ENCODE assay signal across 19 cellular contexts in genomic region chr12:63928305-63928704, GRCh38.
DNase-seq lines count a peak whose midpoint lies in the region; ATAC-seq and TF ChIP-seq lines count a peak whose summit lies in the region.
"Had no signal": no experiment of that assay in that cellular context is flagged by ENCODE, and none has a peak within 500 bp of the region (broad histone marks: within the 10 kb centered on the region; RNA-seq: fewer than 3 reads in every experiment).

No MANE protein-coding gene starts in this region.

- H3K4me3 Mint-ChIP-seq in activated CD8-positive, alpha-beta T cell treated with anti-CD3 and anti-CD28 coated beads for 36 hours: no peak overlapping the region
- no peak overlapping the region for H3K4me3 Mint-ChIP-seq in activated CD8-positive, alpha-beta T cell treated with anti-CD3 and anti-CD28 coated beads, Interleukin-2, amount 10 ng/mL, durations not matched to agents 7 days and 5 days
- H3K4me3 Mint-ChIP-seq in stimulated activated effector memory CD8-positive, alpha-beta T cell treated with anti-CD3 and anti-CD28 coated beads, Interleukin-12 subunit alpha, Interleukin-12 subunit beta, amount 100 ng/mL, for 72 hours: no peak overlapping the region
- H3K4me3 Mint-ChIP-seq: activated CD4-positive, alpha-beta T cell treated with anti-CD3 and anti-CD28 coated beads, Interleukin-2, amount 10 ng/mL, durations not matched to agents 7 days and 5 days; endodermal cell had no signal

- no peak overlapping the region for H3K4me3 ChIP-seq in MG63
- H3K4me3 ChIP-seq: right atrium auricular region, SJSA1, tibial nerve had no signal

- H3K4me1 Mint-ChIP-seq in activated CD8-positive, alpha-beta T cell treated with anti-CD3 and anti-CD28 coated beads for 36 hours (ENCODE audit: low read depth): no peaks in the 10 kb centered on the region
- no peaks in the 10 kb centered on the region for H3K4me1 Mint-ChIP-seq in activated CD8-positive, alpha-beta T cell treated with anti-CD3 and anti-CD28 coated beads, Interleukin-2, amount 10 ng/mL, durations not matched to agents 7 days and 5 days (ENCODE audit: low read depth)
- no peaks in the 10 kb centered on the region for H3K4me1 Mint-ChIP-seq in stimulated activated effector memory CD8-positive, alpha-beta T cell treated with anti-CD3 and anti-CD28 coated beads, Interleukin-12 subunit alpha, Interleukin-12 subunit beta, amount 100 ng/mL, for 72 hours
- H3K4me1 Mint-ChIP-seq: activated CD4-positive, alpha-beta T cell treated with anti-CD3 and anti-CD28 coated beads, Interleukin-2, amount 10 ng/mL, durations not matched to agents 7 days and 5 days had no signal

- POLR2A ChIA-PET in activated CD8-positive, alpha-beta T cell treated with anti-CD3 and anti-CD28 coated beads for 36 hours (lab: Charles Lee): no interaction called here
- POLR2A ChIA-PET in activated CD8-positive, alpha-beta T cell treated with anti-CD3 and anti-CD28 coated beads, Interleukin-2, amount 10 ng/mL, durations not matched to agents 7 days and 5 days (lab: Charles Lee): no interaction called here

- H3K9me3 Mint-ChIP-seq in activated CD8-positive, alpha-beta T cell treated with anti-CD3 and anti-CD28 coated beads for 36 hours: no peaks in the 10 kb centered on the region
- H3K9me3 Mint-ChIP-seq in activated CD8-positive, alpha-beta T cell treated with anti-CD3 and anti-CD28 coated beads, Interleukin-2, amount 10 ng/mL, durations not matched to agents 7 days and 5 days (ENCODE audit: insufficient read depth): no peaks in the 10 kb centered on the region
- H3K9me3 Mint-ChIP-seq in stimulated activated effector memory CD8-positive, alpha-beta T cell treated with anti-CD3 and anti-CD28 coated beads, Interleukin-12 subunit alpha, Interleukin-12 subunit beta, amount 100 ng/mL, for 72 hours: no peaks in the 10 kb centered on the region
- H3K9me3 Mint-ChIP-seq: activated CD4-positive, alpha-beta T cell treated with anti-CD3 and anti-CD28 coated beads, Interleukin-2, amount 10 ng/mL, durations not matched to agents 7 days and 5 days had no signal

- no peak overlapping the region for H3K27ac Mint-ChIP-seq in activated CD8-positive, alpha-beta T cell treated with anti-CD3 and anti-CD28 coated beads for 36 hours
- no peak overlapping the region for H3K27ac Mint-ChIP-seq in activated CD8-positive, alpha-beta T cell treated with anti-CD3 and anti-CD28 coated beads, Interleukin-2, amount 10 ng/mL, durations not matched to agents 7 days and 5 days
- H3K27ac Mint-ChIP-seq in stimulated activated effector memory CD8-positive, alpha-beta T cell treated with anti-CD3 and anti-CD28 coated beads, Interleukin-12 subunit alpha, Interleukin-12 subunit beta, amount 100 ng/mL, for 72 hours: no peak overlapping the region
- H3K27ac Mint-ChIP-seq: activated CD4-positive, alpha-beta T cell treated with anti-CD3 and anti-CD28 coated beads, Interleukin-2, amount 10 ng/mL, durations not matched to agents 7 days and 5 days; endodermal cell had no signal

- no peaks in the 10 kb centered on the region for H3K9me3 ChIP-seq in MG63
- H3K9me3 ChIP-seq: neutrophil, right atrium auricular region, SJSA1, tibial nerve had no signal

- intact Hi-C loops in activated CD8-positive, alpha-beta T cell treated with anti-CD3 and anti-CD28 coated beads for 36 hours (cut with micrococcal nuclease): no loop called here

- peaks cover 3% of the 10 kb centered on the region for H3K36me3 ChIP-seq in MG63
- H3K36me3 ChIP-seq: neutrophil, right atrium auricular region, SJSA1, tibial nerve had no signal

- TF ChIP-seq CTCF in activated CD8-positive, alpha-beta T cell treated with anti-CD3 and anti-CD28 coated beads for 36 hours (IDR thresholded peaks at IDR 0.05): no peak

- no peaks in the 10 kb centered on the region for H3K36me3 Mint-ChIP-seq in activated CD8-positive, alpha-beta T cell treated with anti-CD3 and anti-CD28 coated beads for 36 hours (ENCODE audit: low read depth)
- no peaks in the 10 kb centered on the region for H3K36me3 Mint-ChIP-seq in activated CD8-positive, alpha-beta T cell treated with anti-CD3 and anti-CD28 coated beads, Interleukin-2, amount 10 ng/mL, durations not matched to agents 7 days and 5 days (ENCODE audit: low read depth)
- H3K36me3 Mint-ChIP-seq in stimulated activated effector memory CD8-positive, alpha-beta T cell treated with anti-CD3 and anti-CD28 coated beads, Interleukin-12 subunit alpha, Interleukin-12 subunit beta, amount 100 ng/mL, for 72 hours: no peaks in the 10 kb centered on the region

- peak; percentile 10 for DNase-seq in activated CD8-positive, alpha-beta T cell treated with anti-CD3 and anti-CD28 coated beads for 36 hours
- no peak for DNase-seq in activated CD8-positive, alpha-beta T cell treated with anti-CD3 and anti-CD28 coated beads, Interleukin-2, amount 10 ng/mL, durations not matched to agents 7 days and 5 days
- DNase-seq in stimulated activated effector memory CD8-positive, alpha-beta T cell treated with anti-CD3 and anti-CD28 coated beads, Interleukin-12 subunit alpha, Interleukin-12 subunit beta, amount 100 ng/mL, for 72 hours (ENCODE audit: low spot score in 2 of 2): no peak
- DNase-seq in MG63 (no peak), glomerular visceral epithelial cell (ENCODE audit: extremely low spot score) (no peak), dermis blood vessel endothelial cell (no peak)
- DNase-seq: activated CD4-positive, alpha-beta T cell treated with anti-CD3 and anti-CD28 coated beads, Interleukin-2, amount 10 ng/mL, durations not matched to agents 7 days and 5 days; amygdala; endodermal cell; left cardiac atrium; NCI-H1436 treated with DMSO at 0.1 percent for 48 hours; NCI-H510A; T1000 had no signal

- no peaks in the 10 kb centered on the region for H3K27me3 ChIP-seq in MG63
- H3K27me3 ChIP-seq: neutrophil, right atrium auricular region, SJSA1, tibial nerve had no signal

- no peak for ATAC-seq in activated CD8-positive, alpha-beta T cell treated with anti-CD3 and anti-CD28 coated beads for 36 hours
- ATAC-seq in activated CD8-positive, alpha-beta T cell treated with anti-CD3 and anti-CD28 coated beads, Interleukin-2, amount 10 ng/mL, durations not matched to agents 7 days and 5 days: no peak
- ATAC-seq in GM21529 (IDR thresholded peaks at IDR 0.05; ENCODE audit: unreplicated experiment) (peak; percentile 63), HG03039 (IDR thresholded peaks at IDR 0.05; ENCODE audit: unreplicated experiment) (peak; percentile 51)
- peak; percentile 65 for ATAC-seq in stimulated activated effector memory CD8-positive, alpha-beta T cell treated with anti-CD3 and anti-CD28 coated beads, Interleukin-12 subunit alpha, Interleukin-12 subunit beta, amount 100 ng/mL, for 72 hours
- ATAC-seq: left cardiac atrium had no signal

- H3K27me3 Mint-ChIP-seq in activated CD8-positive, alpha-beta T cell treated with anti-CD3 and anti-CD28 coated beads for 36 hours: peaks cover 11% of the 10 kb centered on the region
- H3K27me3 Mint-ChIP-seq in activated CD8-positive, alpha-beta T cell treated with anti-CD3 and anti-CD28 coated beads, Interleukin-2, amount 10 ng/mL, durations not matched to agents 7 days and 5 days (ENCODE audit: low read depth): peaks cover 7% of the 10 kb centered on the region

- CTCF ChIA-PET in activated CD8-positive, alpha-beta T cell treated with anti-CD3 and anti-CD28 coated beads for 36 hours (lab: Charles Lee): interaction anchor here (0.6 kb wide), 1 partner anchor 23 kb away, joined by 3 read pairs; no protein-coding TSS in a partner anchor
- CTCF ChIA-PET in activated CD8-positive, alpha-beta T cell treated with anti-CD3 and anti-CD28 coated beads, Interleukin-2, amount 10 ng/mL, durations not matched to agents 7 days and 5 days (lab: Charles Lee): no interaction called here

Comparison
In these comparisons a context has a peak if more than half of its experiments do, and no peak if none do; other contexts are left out.
1. ATAC-seq: peak in GM21529 (single experiment), HG03039 (single experiment) and stimulated activated effector memory CD8-positive, alpha-beta T cell treated with anti-CD3 and anti-CD28 coated beads, Interleukin-12 subunit alpha, Interleukin-12 subunit beta, amount 100 ng/mL, for 72 hours (single experiment); none in activated CD8-positive, alpha-beta T cell treated with anti-CD3 and anti-CD28 coated beads for 36 hours (single experiment) and activated CD8-positive, alpha-beta T cell treated with anti-CD3 and anti-CD28 coated beads, Interleukin-2, amount 10 ng/mL, durations not matched to agents 7 days and 5 days (single experiment).